25 cellular contexts compared by ENCODE assay signal in the genomic region with DNA sequence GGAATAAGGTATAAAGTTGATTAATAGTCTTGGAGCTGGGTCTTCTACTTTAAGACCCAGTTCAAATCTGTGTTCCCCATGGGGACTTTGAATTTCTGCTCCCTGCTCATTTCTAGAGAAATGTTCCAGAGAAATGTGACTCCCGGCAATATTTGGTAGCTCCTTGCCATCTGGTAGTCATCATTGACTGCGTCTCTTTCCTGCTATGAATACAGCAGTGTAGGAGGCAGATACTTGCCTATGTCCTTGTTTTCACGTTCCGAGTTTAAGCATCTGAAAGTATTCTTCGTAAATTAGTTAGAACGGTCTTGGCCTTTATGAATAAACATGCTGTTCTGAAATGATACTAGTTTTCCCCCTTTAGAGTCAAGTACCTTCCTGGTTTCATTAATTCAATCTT.
DNase-seq lines count a peak whose midpoint lies in the region; ATAC-seq and TF ChIP-seq lines count a peak whose summit lies in the region.
"Had no signal": no experiment of that assay in that cellular context is flagged by ENCODE, and none has a peak within 500 bp of the region (broad histone marks: within the 10 kb centered on the region; RNA-seq: fewer than 3 reads in every experiment).

No MANE protein-coding gene starts in this region.

- H3K4me3 ChIP-seq in SK-N-MC, result peak overlapping the region; percentile 26; the same call in 1 of the 2 replicates
- H3K4me3 ChIP-seq in foreskin fibroblast (ENCODE audit: low read depth in 1 of 2, low read length in 2 of 2), result no peak overlapping the region
- no peak overlapping the region for H3K4me3 ChIP-seq in skeletal muscle cell (ENCODE audit: low read depth, low read length)
- H3K4me3 ChIP-seq: MG63 had no signal

- 0 out of 2 replicates have a peak overlapping the region, but pooled peaks have one; percentile 46 for H3K27ac ChIP-seq in SK-N-MC

- no peaks in the 10 kb centered on the region for H3K36me3 ChIP-seq in SK-N-MC (ENCODE audit: insufficient read depth, low read length)
- H3K36me3 ChIP-seq: MG63 had no signal

- TF ChIP-seq CTCF in foreskin fibroblast (IDR thresholded peaks at IDR 0.05; ENCODE audit: low read depth, low read length), result no peak

- no peaks in the 10 kb centered on the region for H3K9me3 ChIP-seq in SK-N-MC (ENCODE audit: low read depth, low read length)
- H3K9me3 ChIP-seq: MG63 had no signal

- ATAC-seq in HG03460 (IDR thresholded peaks at IDR 0.05; ENCODE audit: unreplicated experiment), result no peak
- ATAC-seq: HCT116, SK-N-SH treated with all-trans-retinoic acid at 6 μM for 48 hours had no signal

- H3K9ac ChIP-seq in SK-N-MC (ENCODE audit: insufficient read length), result no peak overlapping the region

- DNase-seq in GM03348 (ENCODE audit: low spot score) (peak; percentile 44), SK-N-MC (ENCODE audit: low read depth, low spot score) (no peak), foreskin fibroblast (peak; percentile 55 to 82), skeletal muscle cell (ENCODE audit: low read depth) (peak; percentile 18), SIG-M5 treated with dmso at 0.1 percent for 504 hours (lab: John Stamatoyannopoulos, UW; ENCODE audit: unreplicated experiment) (no peak), NCI-H345 treated with DMSO at 0.1 percent for 48 hours (lab: John Stamatoyannopoulos, UW; ENCODE audit: unreplicated experiment) (no peak), hepatic stellate cell (ENCODE audit: low spot score) (no peak)
- DNase-seq: ACHN; CD4-positive, CD25-positive, alpha-beta regulatory T cell; COR-L47; DMS 273 treated with DMSO at 0.1 percent for 48 hours; DND-41; GDM1; GOT3; Kasumi-1; MG63; NCI-H1092; NCI-H1436 treated with DMSO at 0.1 percent for 48 hours; NCI-H2029 treated with DMSO at 0.1 percent for 48 hours; NCI-H2171; NCI-H446; SHP77 had no signal

Comparison
In these comparisons a context has a peak if more than half of its experiments do, and no peak if none do; other contexts are left out.
1. DNase-seq: peak in GM03348 (single experiment), foreskin fibroblast (2 of 2) and skeletal muscle cell (single experiment); none in SK-N-MC (single experiment), SIG-M5 treated with dmso at 0.1 percent for 504 hours (single experiment), NCI-H345 treated with DMSO at 0.1 percent for 48 hours (single experiment) and hepatic stellate cell (single experiment).